10 cellular contexts compared by ENCODE assay signal in the genomic region with DNA sequence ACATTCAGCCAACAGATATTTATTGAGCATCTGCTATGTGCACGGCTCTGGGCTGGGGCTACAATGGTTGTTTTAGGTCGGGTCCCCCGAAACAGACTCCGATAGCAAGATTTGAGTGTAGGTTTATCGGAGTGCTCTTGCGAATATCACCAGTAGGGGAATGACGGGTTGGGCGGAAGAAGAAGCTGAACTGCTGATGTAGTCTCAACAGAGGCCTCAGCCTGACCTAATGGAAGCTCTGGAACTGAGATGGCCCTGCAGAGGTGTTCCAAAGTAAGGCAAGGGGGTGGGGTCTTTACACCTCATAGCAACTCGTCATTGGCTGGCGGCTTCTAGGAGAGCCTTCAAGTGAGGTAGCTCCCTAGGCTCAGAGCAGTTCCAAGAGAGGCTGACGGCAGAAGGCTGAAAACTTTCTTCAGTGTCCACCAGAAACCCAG. TPM values are rescaled to one million over a fixed set of nuclear protein-coding genes. Genes with fewer than 3 reads are reported as not detected.
DNase-seq lines count a peak whose midpoint lies in the region; ATAC-seq and TF ChIP-seq lines count a peak whose summit lies in the region.
"Had no signal": no experiment of that assay in that cellular context is flagged by ENCODE, and none has a peak within 500 bp of the region (broad histone marks: within the 10 kb centered on the region; RNA-seq: fewer than 3 reads in every experiment).

No MANE protein-coding gene starts in this region.

- TF ChIP-seq CTCF in epithelial cell of proximal tubule (conservative IDR thresholded peaks at IDR 0.05; ENCODE audit: low read depth, low read length) (no peak), osteocyte (IDR thresholded peaks at IDR 0.05) (peak; percentile 16), foreskin keratinocyte (conservative IDR thresholded peaks at IDR 0.05) (no peak)

- no peaks in the 10 kb centered on the region for H3K9me3 Mint-ChIP-seq in T-helper 2 cell treated with Interferon-gamma antibody and Interleukin-4, amounts not matched to agents 5 μg/mL and 100 μg/mL, for 36 hours
- H3K9me3 Mint-ChIP-seq in osteocyte (ENCODE audit: unreplicated experiment): no peaks in the 10 kb centered on the region

- no peak overlapping the region for H3K27ac Mint-ChIP-seq in T-helper 2 cell treated with Interferon-gamma antibody and Interleukin-4, amounts not matched to agents 5 μg/mL and 100 μg/mL, for 36 hours
- no peak overlapping the region for H3K27ac Mint-ChIP-seq in osteocyte (ENCODE audit: unreplicated experiment)

- peaks cover 46% of the 10 kb centered on the region for H3K27me3 Mint-ChIP-seq in T-helper 2 cell treated with Interferon-gamma antibody and Interleukin-4, amounts not matched to agents 5 μg/mL and 100 μg/mL, for 36 hours (ENCODE audit: low read depth)
- H3K27me3 Mint-ChIP-seq in osteocyte (ENCODE audit: unreplicated experiment): peaks cover 15% of the 10 kb centered on the region

- no peak for DNase-seq in T-helper 2 cell treated with Interferon-gamma antibody and Interleukin-4, amounts not matched to agents 5 μg/mL and 100 μg/mL, for 36 hours (ENCODE audit: low spot score)
- DNase-seq in T-helper 2 cell (no peak), NT2/D1 (ENCODE audit: low read depth, low spot score) (no peak), epithelial cell of proximal tubule (ENCODE audit: low read depth) (no peak), osteocyte (ENCODE audit: extremely low spot score, unreplicated experiment) (no peak), foreskin keratinocyte (no peak), NCI-H774 (lab: John Stamatoyannopoulos, UW) (no peak), left lobe of liver (ENCODE audit: low spot score) (no peak)

- H3K27me3 ChIP-seq in NT2/D1 (ENCODE audit: insufficient read depth, insufficient read length) (peaks cover 27% of the 10 kb centered on the region), foreskin keratinocyte (no peaks in the 10 kb centered on the region)

- H3K36me3 ChIP-seq in NT2/D1 (ENCODE audit: insufficient read depth, insufficient read length, low read length): no peaks in the 10 kb centered on the region
- H3K36me3 ChIP-seq: SJSA1 had no signal

- H3K4me1 ChIP-seq in NT2/D1 (ENCODE audit: insufficient read depth, insufficient read length) (peaks cover 7% of the 10 kb centered on the region), foreskin keratinocyte (no peaks in the 10 kb centered on the region)

- H3K27ac ChIP-seq in foreskin keratinocyte: no peak overlapping the region
- H3K27ac ChIP-seq: SJSA1 had no signal

- no peaks in the 10 kb centered on the region for H3K36me3 Mint-ChIP-seq in T-helper 2 cell treated with Interferon-gamma antibody and Interleukin-4, amounts not matched to agents 5 μg/mL and 100 μg/mL, for 36 hours (ENCODE audit: low read depth)
- no peaks in the 10 kb centered on the region for H3K36me3 Mint-ChIP-seq in osteocyte (ENCODE audit: unreplicated experiment)

- H3K9me3 ChIP-seq in NT2/D1 (ENCODE audit: insufficient read depth, low read length): no peaks in the 10 kb centered on the region

- H3K4me1 Mint-ChIP-seq in T-helper 2 cell treated with Interferon-gamma antibody and Interleukin-4, amounts not matched to agents 5 μg/mL and 100 μg/mL, for 36 hours (ENCODE audit: low read depth): no peaks in the 10 kb centered on the region
- peaks cover 2% of the 10 kb centered on the region for H3K4me1 Mint-ChIP-seq in osteocyte (ENCODE audit: unreplicated experiment)

- peak overlapping the region; percentile 68 for H3K4me3 ChIP-seq in NT2/D1 (ENCODE audit: insufficient read length, low read depth)
- peak overlapping the region; percentile 76 for H3K4me3 ChIP-seq in epithelial cell of proximal tubule (ENCODE audit: low read depth, low read length)

- peak overlapping the region; percentile 62 for H3K4me3 Mint-ChIP-seq in T-helper 2 cell treated with Interferon-gamma antibody and Interleukin-4, amounts not matched to agents 5 μg/mL and 100 μg/mL, for 36 hours
- peak overlapping the region; percentile 77 for H3K4me3 Mint-ChIP-seq in osteocyte (ENCODE audit: unreplicated experiment)

- peak overlapping the region; percentile 52 for H3K9ac ChIP-seq in NT2/D1 (ENCODE audit: insufficient read length, low read depth)

- ATAC-seq in foreskin keratinocyte (no peak), left lobe of liver (no peak)

RNA-seq across cellular contexts. Expression of gene L3MBTL1, which starts 1.1 kb away (rescaled TPM):
- total RNA-seq in epithelial cell of proximal tubule: 3.5 and 5.2 TPM in 2 replicates
- total RNA-seq in osteocyte: 14.1 and 17.5 TPM in 2 replicates
- 4.2 and 4.8 TPM in 2 replicates for total RNA-seq in foreskin keratinocyte
- 1.5 and 2.4 TPM in 2 replicates for polyA plus RNA-seq in foreskin keratinocyte
- 3.6 TPM for total RNA-seq in left lobe of liver
- total RNA-seq: SJSA1 had no signal

RNA-seq across cellular contexts. Expression of gene SGK2, which starts 50.2 kb away (rescaled TPM):
- total RNA-seq in epithelial cell of proximal tubule (5.9 and 9.8 TPM in 2 replicates), osteocyte (0.52 and 2.5 TPM in 2 replicates), foreskin keratinocyte (0.04 and 0.20 TPM in 2 replicates), left lobe of liver (81.1 TPM)
- 0.03 TPM in 1 of 2 replicates, not detected in the other for polyA plus RNA-seq in foreskin keratinocyte
- total RNA-seq: M059J, SJSA1 had no signal

RNA-seq across cellular contexts. Expression of gene SRSF6, which starts 50.9 kb away (rescaled TPM):
- total RNA-seq in epithelial cell of proximal tubule (42.9 and 73.2 TPM in 2 replicates), osteocyte (197 and 200 TPM in 2 replicates), foreskin keratinocyte (75.7 and 82.6 TPM in 2 replicates), left lobe of liver (71.6 TPM)
- polyA plus RNA-seq in foreskin keratinocyte: 56.8 and 65.6 TPM in 2 replicates
